ENCODE assay signal across 22 cellular contexts in the genomic region with DNA sequence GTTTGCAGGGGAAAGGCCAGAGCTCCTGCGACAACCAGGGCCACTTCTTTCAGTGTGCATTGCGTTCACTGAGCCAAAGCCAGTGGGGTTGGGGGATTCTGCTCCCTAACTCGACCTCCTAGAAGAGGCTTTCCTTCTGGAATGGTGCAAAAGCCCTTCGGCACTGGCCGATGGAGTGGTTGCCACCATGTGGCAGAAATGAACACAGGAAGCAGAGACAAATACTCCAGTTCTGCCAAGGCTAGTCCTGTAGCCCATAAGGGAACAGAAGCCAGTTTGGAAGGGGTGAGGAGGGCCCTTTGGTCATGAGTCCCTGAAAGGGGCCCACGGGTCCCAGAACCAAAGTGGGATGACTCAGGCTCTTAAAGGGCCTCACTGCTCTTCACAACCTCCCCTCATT. TPM values are rescaled to one million over a fixed set of nuclear protein-coding genes. Genes with fewer than 3 reads are reported as not detected.
"Had no signal": no experiment of that assay in that cellular context is flagged by ENCODE, and none has a peak within 500 bp of the region (broad histone marks: within the 10 kb centered on the region; RNA-seq: fewer than 3 reads in every experiment).

No MANE protein-coding gene starts in this region.

- H3K27me3 ChIP-seq: adrenal gland, cardiac muscle cell, dorsolateral prefrontal cortex, tibial nerve, vagina had no signal

- H3K36me3 Mint-ChIP-seq: activated naive CD4-positive, alpha-beta T cell treated with anti-CD3 and anti-CD28 coated beads, Interleukin-2, amount 50 U/mL, for 24 hours; naive thymus-derived CD8-positive, alpha-beta T cell; WTC11 had no signal

- H3K27ac Mint-ChIP-seq: activated CD4-positive, alpha-beta T cell treated with anti-CD3 and anti-CD28 coated beads for 36 hours; activated naive CD4-positive, alpha-beta T cell treated with anti-CD3 and anti-CD28 coated beads, Interleukin-2, amount 50 U/mL, for 24 hours; naive thymus-derived CD8-positive, alpha-beta T cell; WTC11 had no signal

- H3K27me3 Mint-ChIP-seq: activated naive CD4-positive, alpha-beta T cell treated with anti-CD3 and anti-CD28 coated beads, Interleukin-2, amount 50 U/mL, for 24 hours had no signal

- H3K4me1 Mint-ChIP-seq: activated CD4-positive, alpha-beta T cell treated with anti-CD3 and anti-CD28 coated beads for 36 hours; activated naive CD4-positive, alpha-beta T cell treated with anti-CD3 and anti-CD28 coated beads, Interleukin-2, amount 50 U/mL, for 24 hours; WTC11 had no signal

- FAIRE-seq: astrocyte, colon, keratinocyte had no signal

- H3K27ac ChIP-seq: adrenal gland, cardiac muscle cell, dorsolateral prefrontal cortex, epithelial cell of prostate, tibial nerve, vagina had no signal

- H3K4me3 Mint-ChIP-seq: activated CD4-positive, alpha-beta T cell treated with anti-CD3 and anti-CD28 coated beads for 36 hours; activated naive CD4-positive, alpha-beta T cell treated with anti-CD3 and anti-CD28 coated beads, Interleukin-2, amount 50 U/mL, for 24 hours; naive thymus-derived CD8-positive, alpha-beta T cell; WTC11 had no signal

- ATAC-seq: activated CD4-positive, alpha-beta T cell treated with anti-CD3 and anti-CD28 coated beads for 36 hours; naive thymus-derived CD8-positive, alpha-beta T cell; WTC11 had no signal

- H3K9me3 Mint-ChIP-seq: activated naive CD4-positive, alpha-beta T cell treated with anti-CD3 and anti-CD28 coated beads, Interleukin-2, amount 50 U/mL, for 24 hours; naive thymus-derived CD8-positive, alpha-beta T cell; WTC11 had no signal

- H3K36me3 ChIP-seq: adrenal gland, cardiac muscle cell, tibial nerve, vagina had no signal

- H3K9me3 ChIP-seq: adrenal gland, tibial nerve, vagina had no signal

- DNase-seq: activated CD4-positive, alpha-beta T cell treated with anti-CD3 and anti-CD28 coated beads for 36 hours; activated CD4-positive, alpha-beta T cell treated with anti-CD3 and anti-CD28 coated beads, Interleukin-2, amount 50 U/mL, for 48 hours; activated gamma-delta T cell; dorsolateral prefrontal cortex; foreskin melanocyte; glutamatergic neuron; mesenchymal stem cell; naive thymus-derived CD8-positive, alpha-beta T cell; stimulated activated CD4-positive, alpha-beta T cell treated with anti-CD3 and anti-CD28 coated beads, Interleukin-12 subunit alpha, Interleukin-12 subunit beta, amount 100 ng/mL, for 4 hours; stimulated activated CD4-positive, alpha-beta T cell treated with anti-CD3 and anti-CD28 coated beads, Interleukin-1b, Interleukin-23, amount 100 ng/mL, for 48 hours; stimulated activated naive CD4-positive, alpha-beta T cell treated with Interleukin-2 at 50 U/mL for 16 hours; substantia nigra had no signal

- H3K4me3 ChIP-seq: adrenal gland, cardiac muscle cell, dorsolateral prefrontal cortex, tibial nerve, vagina had no signal

- H3K4me1 ChIP-seq: adrenal gland, tibial nerve, vagina had no signal

RNA-seq across cellular contexts. Expression of gene ACSL5, which starts 29.7 kb away (rescaled TPM):
- total RNA-seq: cardiac muscle cell had no signal
- polyA plus RNA-seq: cardiac muscle cell had no signal
